20 cellular contexts compared by ENCODE assay signal in genomic region chr10:60979667-60980104, GRCh38. TPM values are rescaled to one million over a fixed set of nuclear protein-coding genes. Genes with fewer than 3 reads are reported as not detected.
DNase-seq lines count a peak whose midpoint lies in the region; ATAC-seq, FAIRE-seq and TF ChIP-seq lines count a peak whose summit lies in the region.
"Had no signal": no experiment of that assay in that cellular context is flagged by ENCODE, and none has a peak within 500 bp of the region (broad histone marks: within the 10 kb centered on the region; RNA-seq: fewer than 3 reads in every experiment).

No MANE protein-coding gene starts in this region.

- no peak for DNase-seq in HepG2 (ENCODE audit: low spot score)
- no peak for DNase-seq in right lobe of liver
- peak in 1 of 4 experiments; percentile 66 for DNase-seq in K562 (ENCODE audit: extremely low read depth in 1 of 4, low spot score in 3 of 4)
- peak; percentile 65 to 77 for DNase-seq in lung microvascular endothelial cell (ENCODE audit: low read depth in 2 of 2)
- DNase-seq in HAP-1 (ENCODE audit: low spot score in 2 of 2): no peak
- no peak for DNase-seq in NCI-H526 treated with DMSO at 0.1 percent for 48 hours (lab: John Stamatoyannopoulos, UW)
- no peak for DNase-seq in mesothelial cell of epicardium (ENCODE audit: low spot score in 2 of 2, unreplicated experiment in 2 of 2)
- DNase-seq: DMS 273 treated with DMSO at 0.1 percent for 48 hours, GDM1, GM23248, NCI-H1417, NCI-H2029, NCI-H2171 treated with DMSO at 0.1 percent for 48 hours, NCI-H510A, NCI-H82, PC-9 had no signal

- POLR2A ChIA-PET in HepG2 (lab: Yijun Ruan, JAX) (no interaction called here), K562 (lab: Yijun Ruan, JAX) (interaction anchor here (1.7 to 2.0 kb wide), 2 partner anchors 16 to 152 kb away, joined by 4 to 8 read pairs; no protein-coding TSS in a partner anchor)

- H4K20me1 ChIP-seq in HepG2 (ENCODE audit: insufficient read depth, low read length): no peaks in the 10 kb centered on the region
- H4K20me1 ChIP-seq in K562 (replicated peaks; ENCODE audit: control insufficient read depth, insufficient read depth, low read length): no peaks in the 10 kb centered on the region
- H4K20me1 ChIP-seq: BLaER1 had no signal

- H3K9me3 ChIP-seq in HepG2 (ENCODE audit: low read length) (no peaks in the 10 kb centered on the region), right lobe of liver (no peaks in the 10 kb centered on the region), K562 (replicated peaks; ENCODE audit: control insufficient read depth, insufficient read depth, low read depth, low read length) (no peaks in the 10 kb centered on the region), HAP-1 (no peaks in the 10 kb centered on the region)
- H3K9me3 ChIP-seq: BLaER1 had no signal

- H3K9me1 ChIP-seq in K562 (ENCODE audit: control insufficient read depth, insufficient read depth, low read length): no peaks in the 10 kb centered on the region

- no peak overlapping the region for H2AFZ ChIP-seq in HepG2 (ENCODE audit: low read length)
- H2AFZ ChIP-seq in K562 (ENCODE audit: low read depth, low read length): peak overlapping the region; percentile 70
- H2AFZ ChIP-seq: GM23248, PC-9 had no signal

- peaks cover 0 to 9% of the 10 kb centered on the region in 2 experiments; a peak in 2 of 5 replicates for H3K36me3 ChIP-seq in HepG2 (replicated peaks in 1 of 2; ENCODE audit: control insufficient read depth in 1 of 2, insufficient read depth in 2 of 2, low read length in 2 of 2)
- no peaks in the 10 kb centered on the region for H3K36me3 ChIP-seq in right lobe of liver
- H3K36me3 ChIP-seq in K562 (ENCODE audit: control insufficient read depth, insufficient read depth, low read length): no peaks in the 10 kb centered on the region
- H3K36me3 ChIP-seq in HAP-1 (replicated peaks): no peaks in the 10 kb centered on the region
- H3K36me3 ChIP-seq: BLaER1 had no signal

- no peaks in the 10 kb centered on the region for H3K36me3 Mint-ChIP-seq in mesothelial cell of epicardium
- H3K36me3 Mint-ChIP-seq: IgD-negative memory B cell had no signal

- H3K4me3 ChIP-seq in HepG2 (replicated peaks in 1 of 3; ENCODE audit: insufficient read depth in 1 of 3, low read depth in 2 of 3, low read length in 3 of 3) (no peak overlapping the region), right lobe of liver (no peak overlapping the region), K562 (no peak overlapping the region), HAP-1 (no peak overlapping the region)
- H3K4me3 ChIP-seq: BLaER1, GM12878, GM23248, PC-9 had no signal

- no peaks in the 10 kb centered on the region for H3K27me3 ChIP-seq in HepG2 (ENCODE audit: control insufficient read depth in 1 of 2, insufficient read depth in 2 of 2, low read length in 2 of 2)
- no peaks in the 10 kb centered on the region for H3K27me3 ChIP-seq in right lobe of liver
- no peaks in the 10 kb centered on the region for H3K27me3 ChIP-seq in K562 (ENCODE audit: control insufficient read depth in 2 of 2, insufficient read depth in 2 of 2, low read length in 2 of 2)
- H3K27me3 ChIP-seq in HAP-1 (ENCODE audit: low read depth): no peaks in the 10 kb centered on the region
- H3K27me3 ChIP-seq: BLaER1 had no signal

- H3K27ac Mint-ChIP-seq in mesothelial cell of epicardium: no peak overlapping the region
- H3K27ac Mint-ChIP-seq: IgD-negative memory B cell had no signal

- CTCF ChIA-PET in HepG2 (lab: Yijun Ruan, JAX; ENCODE audit: low intra/inter-chr PET ratio, low total read pairs) (no interaction called here), K562 (lab: Yijun Ruan, JAX; ENCODE audit: low intra/inter-chr PET ratio) (no interaction called here)

- ATAC-seq in HepG2 (no peak), right lobe of liver (no peak), K562 (peak; percentile 55), GM21515 (IDR thresholded peaks at IDR 0.05; ENCODE audit: unreplicated experiment) (no peak)
- ATAC-seq: GM12878 had no signal

- FAIRE-seq in HepG2 (lab: Jason Lieb, UNC) (no peak), K562 (lab: Jason Lieb, UNC) (peak; percentile 19)
- FAIRE-seq: GM12878 had no signal

- TF ChIP-seq POLR2A in HepG2 (IDR thresholded peaks at IDR 0.05; ENCODE audit: insufficient read depth in 1 of 2, low read depth in 2 of 2, low read length in 2 of 2): no peak
- TF ChIP-seq POLR2A in right lobe of liver (IDR thresholded peaks at IDR 0.05): no peak
- peak; percentile 42; the same call in 1 of the 2 replicates for TF ChIP-seq POLR2A in K562 (conservative IDR thresholded peaks at IDR 0.05)

- H3K9me3 Mint-ChIP-seq in mesothelial cell of epicardium: no peaks in the 10 kb centered on the region
- H3K9me3 Mint-ChIP-seq: IgD-negative memory B cell had no signal

- H3K27ac ChIP-seq in HepG2 (ENCODE audit: extremely low read length, insufficient read depth, low read length): peak overlapping the region; percentile 87
- H3K27ac ChIP-seq in right lobe of liver: no peak overlapping the region
- peak overlapping the region; percentile 77 for H3K27ac ChIP-seq in K562 (ENCODE audit: extremely low read depth, low read depth, low read length)
- H3K27ac ChIP-seq: BLaER1, GM23248, PC-9 had no signal

- no peak overlapping the region for H3K9ac ChIP-seq in HepG2 (ENCODE audit: insufficient read depth, low read depth, low read length)
- peak overlapping the region in 1 of 2 experiments; percentile 9; a peak in 1 of 4 replicates for H3K9ac ChIP-seq in K562 (ENCODE audit: insufficient read depth in 1 of 2, low read depth in 2 of 2, low read length in 2 of 2)
- H3K9ac ChIP-seq: BLaER1, GM23248 had no signal

- TF ChIP-seq CTCF in HepG2 (CRISPR knock-in tag; IDR thresholded peaks at IDR 0.05): no peak
- no peak for TF ChIP-seq CTCF in right lobe of liver (IDR thresholded peaks at IDR 0.05)
- no peak for TF ChIP-seq CTCF in K562 (IDR thresholded peaks at IDR 0.05 in 2 of 3, conservative IDR thresholded peaks at IDR 0.05 in 1 of 3; ENCODE audit: insufficient read depth in 2 of 3, low read depth in 1 of 3, low read length in 3 of 3)
- TF ChIP-seq CTCF in mesothelial cell of epicardium (IDR thresholded peaks at IDR 0.05; ENCODE audit: unreplicated experiment): no peak

- in situ Hi-C loops in HepG2 (cut with HindIII; ENCODE audit: extremely low pct_ligation_motif_present, low pct_unique_long_range_greater_than_20kb): no loop called here
- in situ Hi-C loops in K562 (cut with MboI): no loop called here
- in situ Hi-C loops in HAP-1 (cut with MboI; ENCODE audit: low sequenced_read_pairs): no loop called here

- no peak for TF ChIP-seq EP300 in HepG2 (IDR thresholded peaks at IDR 0.05; ENCODE audit: low read depth in 2 of 2, low read length in 2 of 2)
- no peak for TF ChIP-seq EP300 in HepG2 (CRISPR knock-in tag; IDR thresholded peaks at IDR 0.05; ENCODE audit: borderline replicate concordance)
- no peak for TF ChIP-seq EP300 in K562 (IDR thresholded peaks at IDR 0.05; ENCODE audit: low read length)

- H3K27me3 Mint-ChIP-seq in mesothelial cell of epicardium (ENCODE audit: low read depth): no peaks in the 10 kb centered on the region
- H3K27me3 Mint-ChIP-seq: IgD-negative memory B cell had no signal

- intact Hi-C loops in HepG2 (cut with micrococcal nuclease; ENCODE audit: unreplicated experiment) (loop anchor here (2.0 kb wide), 1 partner anchor 21 kb away; no protein-coding TSS in a partner anchor), right lobe of liver (cut with DNase I) (no loop called here), K562 (cut with micrococcal nuclease) (loop anchor here (5.0 kb wide), 1 partner anchor 788 kb away; no protein-coding TSS in a partner anchor)

- H3K4me1 ChIP-seq in HepG2 (ENCODE audit: insufficient read depth, low read length) (peaks cover 67% of the 10 kb centered on the region), right lobe of liver (peaks cover 0 to 23% (median 13%) of the 10 kb centered on the region in 4 donors), K562 (replicated peaks in 1 of 2; ENCODE audit: control insufficient read depth in 2 of 2, insufficient read depth in 2 of 2, low read length in 2 of 2) (peaks cover 14 to 55% of the 10 kb centered on the region in 2 experiments), HAP-1 (peaks cover 13% of the 10 kb centered on the region)
- H3K4me1 ChIP-seq: BLaER1 had no signal

- peaks cover 57% of the 10 kb centered on the region for H3K4me1 Mint-ChIP-seq in mesothelial cell of epicardium
- H3K4me1 Mint-ChIP-seq: IgD-negative memory B cell had no signal

- TF ChIP-seq RAD21 in HepG2 (CRISPR knock-in tag; IDR thresholded peaks at IDR 0.05): no peak
- no peak for TF ChIP-seq RAD21 in K562 (CRISPR knock-in tag; conservative IDR thresholded peaks at IDR 0.05 in 1 of 2, IDR thresholded peaks at IDR 0.05 in 1 of 2)

- H3K79me2 ChIP-seq in HepG2 (ENCODE audit: insufficient read depth, low read length) (peaks cover 6% of the 10 kb centered on the region), K562 (ENCODE audit: control insufficient read depth, insufficient read depth, low read length) (no peaks in the 10 kb centered on the region)

- H3K4me3 Mint-ChIP-seq in mesothelial cell of epicardium: no peak overlapping the region
- H3K4me3 Mint-ChIP-seq: IgD-negative memory B cell had no signal

- BruUV-seq in HepG2 (replicated peaks; lab: Mats Ljungman, UMichigan) (no TSS peak), K562 (replicated peaks; lab: Mats Ljungman, UMichigan) (no TSS peak)

- WGBS in HepG2 (ENCODE audit: low lambda C conversion rate): 94% methylated on average over 3 of the region's 3 CpGs
- 38% methylated on average over 3 of the region's 3 CpGs for WGBS in right lobe of liver (ENCODE audit: insufficient coverage, low coverage, low lambda C conversion rate, missing lambda C conversion rate)
- WGBS in K562 (ENCODE audit: insufficient coverage, low coverage, missing lambda C conversion rate): 10% methylated on average over 3 of the region's 3 CpGs

- H3K4me2 ChIP-seq in HepG2 (ENCODE audit: low read depth, low read length) (no peak overlapping the region), K562 (ENCODE audit: insufficient read depth, low read length) (peak overlapping the region; percentile 56)
- H3K4me2 ChIP-seq: BLaER1, PC-9 had no signal

RNA-seq across cellular contexts. Expression of gene RHOBTB1, which starts 35.7 kb away (rescaled TPM):
- total RNA-seq in HepG2 (2016; rRNA removed; fragmentation: Illumina TruSeq; extraction: Trizol) (59.5 and 80.6 TPM in 2 replicates), right lobe of liver (1 to 10 TPM; 3.0 to 5.4 (median 4.4) TPM), K562 (2014; rRNA removed) (6.6 and 10.4 TPM in 2 replicates), K562 (2014; rRNA removed; fragmentation: Illumina TruSeq; extraction: Trizol) (10.6 and 11.6 TPM in 2 replicates), K562 (2015; rRNA removed; fragmentation: Illumina TruSeq; extraction: Trizol) (8.8 and 9.2 TPM in 2 replicates), K562 (2021) (8.2 and 8.5 TPM in 2 replicates), lung microvascular endothelial cell (32.1 and 34.4 TPM in 2 replicates), mesothelial cell of epicardium (50.3 to 52.5 TPM (median 51.2 TPM) in 3 replicates)
- total RNA-seq in HepG2 (2016; cell fraction: cytosol; rRNA removed; fragmentation: Illumina TruSeq; extraction: Trizol; ENCODE audit: low read depth): 7.7 and 10.8 TPM in 2 replicates
- 59.9 and 79.4 TPM in 2 replicates for total RNA-seq in HepG2 (2016; cell fraction: insoluble cytoplasmic fraction; rRNA removed; fragmentation: Illumina TruSeq; extraction: Trizol)
- total RNA-seq in HepG2 (2016; cell fraction: membrane; rRNA removed; fragmentation: Illumina TruSeq; extraction: Trizol): 31.0 and 34.2 TPM in 2 replicates
- 53.4 and 63.5 TPM in 2 replicates for total RNA-seq in HepG2 (2016; cell fraction: nucleus; rRNA removed; fragmentation: Illumina TruSeq; extraction: Trizol)
- polyA plus RNA-seq in HepG2 (2011; rRNA removed) (13.0 and 18.8 TPM in 2 replicates), K562 (2011; rRNA removed) (6.8 and 11.7 TPM in 2 replicates), K562 (2014; fragmentation: Illumina TruSeq; extraction: Trizol) (7.3 and 9.3 TPM in 2 replicates), K562 (2014; fragmentation: Nextera tagmentation; extraction: Ambion mirVana) (1 to 10 TPM; 1.7 to 3.8 TPM), K562 (2014; rRNA removed) (9.7 and 11.5 TPM in 2 replicates)
- 11.3 and 11.5 TPM in 2 replicates for polyA plus RNA-seq in HepG2 (2011; cell fraction: cytosol; rRNA removed)
- 27.3 and 37.7 TPM in 2 replicates for polyA plus RNA-seq in HepG2 (2011; cell fraction: nucleus; rRNA removed)
- 10.7 and 10.9 TPM in 2 replicates for polyA plus RNA-seq in HepG2 (2012)
- polyA plus RNA-seq in HepG2 (2016; cell fraction: cytosol; fragmentation: Illumina TruSeq; extraction: Trizol; ENCODE audit: low read depth): 4.3 and 4.9 TPM in 2 replicates
- 57.8 and 61.6 TPM in 2 replicates for polyA plus RNA-seq in HepG2 (2016; cell fraction: insoluble cytoplasmic fraction; fragmentation: Illumina TruSeq; extraction: Trizol; ENCODE audit: low read depth)
- polyA plus RNA-seq in HepG2 (2016; cell fraction: membrane; fragmentation: Illumina TruSeq; extraction: Trizol; ENCODE audit: low read depth): 14.8 and 14.9 TPM in 2 replicates
- polyA plus RNA-seq in HepG2 (2016; cell fraction: nucleus; fragmentation: Illumina TruSeq; extraction: Trizol; ENCODE audit: insufficient read depth, low read depth): 58.3 and 64.1 TPM in 2 replicates
- polyA minus RNA-seq in HepG2 (2011; rRNA and poly(A)+ RNA removed; ENCODE audit: low replicate concordance): 19.3 and 21.6 TPM in 2 replicates
- 8.8 and 15.0 TPM in 2 replicates for polyA minus RNA-seq in HepG2 (2011; cell fraction: cytosol; rRNA and poly(A)+ RNA removed)
- polyA minus RNA-seq in HepG2 (2011; cell fraction: nucleus; rRNA and poly(A)+ RNA removed): 37.7 and 46.2 TPM in 2 replicates
- total RNA-seq in K562 (2011; cell fraction: chromatin; rRNA removed; ENCODE audit: low replicate concordance): 11.2 and 15.6 TPM in 2 replicates
- total RNA-seq in K562 (2011; cell fraction: nucleolus; rRNA removed): 5.0 and 5.5 TPM in 2 replicates
- total RNA-seq in K562 (2011; cell fraction: nucleoplasm; rRNA removed): 4.9 and 5.2 TPM in 2 replicates
- 3.3 and 3.5 TPM in 2 replicates for polyA plus RNA-seq in K562 (2011; cell fraction: cytosol; rRNA removed)
- 35.6 and 37.0 TPM in 2 replicates for polyA plus RNA-seq in K562 (2011; cell fraction: nucleus; rRNA removed)
- polyA plus RNA-seq in K562 (2012): 5.4 and 9.0 TPM in 2 replicates
- polyA minus RNA-seq in K562 (2011; rRNA and poly(A)+ RNA removed): 4.7 and 8.1 TPM in 2 replicates
- 3.7 and 6.9 TPM in 2 replicates for polyA minus RNA-seq in K562 (2011; cell fraction: cytosol; rRNA and poly(A)+ RNA removed)
- polyA minus RNA-seq in K562 (2011; cell fraction: nucleus; rRNA and poly(A)+ RNA removed): 9.7 TPM in 2 replicates
- total RNA-seq: GM12878 had no signal
- polyA plus RNA-seq: GM12878 had no signal

Comparison
In these comparisons a context has a peak if more than half of its experiments do, and no peak if none do; other contexts are left out.
1. H3K27ac ChIP-seq: peak in HepG2 (single experiment) and K562 (single experiment); none in right lobe of liver (0 of 3).
2. intact Hi-C loops: an anchor here in HepG2 (2.0 kb wide) and K562 (5.0 kb wide); none called in right lobe of liver.
3. DNase-seq: peak in lung microvascular endothelial cell (2 of 2); none in HepG2 (single experiment), right lobe of liver (0 of 3), HAP-1 (0 of 2), NCI-H526 treated with DMSO at 0.1 percent for 48 hours (single experiment) and mesothelial cell of epicardium (0 of 2).
4. Of the 241 proteins assayed by ChIP-seq in both HepG2 and K562: peak only in HepG2: HOMEZ and NR2F6; only in K562: CREM, DPF2, EHMT2, ELF1, ELF4, ETV5 and 12 more; in both: none; in neither: 212; mixed calls (peak in some experiments, not most) for 9.